Comparison of ENCODE assay signal across 21 cellular contexts in genomic region chr11:35357893-35358292, GRCh38.
DNase-seq lines count a peak whose midpoint lies in the region; ATAC-seq and TF ChIP-seq lines count a peak whose summit lies in the region.
"Had no signal": no experiment of that assay in that cellular context is flagged by ENCODE, and none has a peak within 500 bp of the region (broad histone marks: within the 10 kb centered on the region; RNA-seq: fewer than 3 reads in every experiment).

No MANE protein-coding gene starts in this region.

- TF ChIP-seq CTCF in epithelial cell of esophagus (IDR thresholded peaks at IDR 0.05; ENCODE audit: insufficient read depth, low read depth, low read length, missing control alignments), result no peak
- TF ChIP-seq CTCF in liver (IDR thresholded peaks at IDR 0.05; ENCODE audit: low read depth, low read length, missing input control), result no peak

- no peak for ATAC-seq in GM19452 (IDR thresholded peaks at IDR 0.05; ENCODE audit: unreplicated experiment)
- ATAC-seq: gastrocnemius medialis, lower lobe of right lung, sciatic nerve had no signal

- WGBS in liver, result 36% methylated on average over 6 of the region's 6 CpGs

- DNase-seq in ELR (ENCODE audit: low read depth) (peak; percentile 61), MG63 (peak; percentile 38), epithelial cell of esophagus (ENCODE audit: low read depth) (peak; percentile 25), AML-193 (lab: John Stamatoyannopoulos, UW) (no peak), COR-L47 (lab: John Stamatoyannopoulos, UW) (no peak), substantia nigra (lab: John Stamatoyannopoulos, UW) (no peak)
- DNase-seq: activated CD4-positive, alpha-beta T cell treated with anti-CD3 and anti-CD28 coated beads, Interleukin-2, amount 10 ng/mL, durations not matched to agents 7 days and 5 days; gastrocnemius medialis; islet precursor cell; Karpas-422; lower lobe of right lung; NCI-H1048; NCI-H1694 treated with DMSO at 0.1 percent for 48 hours; NCI-H2227 treated with DMSO at 0.1 percent for 48 hours; transverse colon; WERI-Rb-1 had no signal

- H3K4me3 ChIP-seq in MG63, result no peak overlapping the region
- no peak overlapping the region for H3K4me3 ChIP-seq in epithelial cell of esophagus (ENCODE audit: low read length)
- peak overlapping the region in 2 of 3 donors; percentile 4 to 6 for H3K4me3 ChIP-seq in liver (ENCODE audit: low read depth in 1 of 3, low read length in 3 of 3)
- H3K4me3 ChIP-seq: gastrocnemius medialis, lower lobe of right lung, transverse colon had no signal

- H3K27me3 ChIP-seq in MG63 (no peaks in the 10 kb centered on the region), liver (ENCODE audit: control insufficient read depth in 4 of 4, insufficient read depth in 4 of 4, low read length in 3 of 4) (no peaks in the 10 kb centered on the region)
- H3K27me3 ChIP-seq: gastrocnemius medialis, transverse colon had no signal

- peak overlapping the region in 1 of 2 donors; percentile 83 for H3K9ac ChIP-seq in liver (ENCODE audit: low read depth in 1 of 2, low read length in 2 of 2)
- H3K9ac ChIP-seq: parathyroid adenoma had no signal

- peaks cover 2 to 22% (median 19%) of the 10 kb centered on the region in 4 donors for H3K4me1 ChIP-seq in liver (ENCODE audit: control insufficient read depth in 4 of 4, insufficient read depth in 4 of 4, low read length in 3 of 4)
- H3K4me1 ChIP-seq: parathyroid adenoma, transverse colon had no signal

- H3K36me3 ChIP-seq in MG63 (no peaks in the 10 kb centered on the region), liver (ENCODE audit: control insufficient read depth in 4 of 4, insufficient read depth in 3 of 4, low read depth in 1 of 4, low read length in 3 of 4) (no peaks in the 10 kb centered on the region)
- H3K36me3 ChIP-seq: gastrocnemius medialis, lower lobe of right lung, transverse colon had no signal

- H3K27ac ChIP-seq in liver (ENCODE audit: low read depth in 1 of 2, low read length in 2 of 2), result no peak overlapping the region
- no peak overlapping the region for H3K27ac ChIP-seq in substantia nigra (ENCODE audit: low read depth, low read length, poor library complexity, severe bottlenecking)
- H3K27ac ChIP-seq: epithelial cell of prostate, lower lobe of right lung, parathyroid adenoma, transverse colon, WERI-Rb-1 had no signal

- H3K9me3 ChIP-seq in MG63 (no peaks in the 10 kb centered on the region), liver (ENCODE audit: control insufficient read depth in 4 of 4, low read length in 3 of 4) (no peaks in the 10 kb centered on the region)
- H3K9me3 ChIP-seq: gastrocnemius medialis, lower lobe of right lung, transverse colon had no signal

- TF ChIP-seq RAD21 in liver (IDR thresholded peaks at IDR 0.05), result peak in 1 of 2 donors; percentile 34

TF ChIP-seq in liver, 16 proteins besides CTCF, POLR2A, EP300 and RAD21:
- TF ChIP-seq HNF4A (conservative IDR thresholded peaks at IDR 0.05) (peak; percentile 57 to 65), GABPA (IDR thresholded peaks at IDR 0.05 in 1 of 2, conservative IDR thresholded peaks at IDR 0.05 in 1 of 2) (no peak), SP1 (IDR thresholded peaks at IDR 0.05) (peak; percentile 29), ZBTB33 (IDR thresholded peaks at IDR 0.05) (no peak), YY1 (IDR thresholded peaks at IDR 0.05) (no peak), RXRA (IDR thresholded peaks at IDR 0.05) (peak; percentile 43 to 47)

Comparison
In these comparisons a context has a peak if more than half of its experiments do, and no peak if none do; other contexts are left out.
1. DNase-seq: peak in ELR (single experiment), MG63 (single experiment) and epithelial cell of esophagus (single experiment); none in AML-193 (0 of 2), COR-L47 (single experiment) and substantia nigra (0 of 49).
2. H3K4me3 ChIP-seq: peak in liver (2 of 3); none in MG63 (single experiment) and epithelial cell of esophagus (single experiment).